In genomic region chr6:165854863-165855593, GRCh38 we compare ENCODE assay signal across 22 cellular contexts.
"Had no signal": no experiment of that assay in that cellular context is flagged by ENCODE, and none has a peak within 500 bp of the region (broad histone marks: within the 10 kb centered on the region; RNA-seq: fewer than 3 reads in every experiment).

No MANE protein-coding gene starts in this region.

- FAIRE-seq: endometrium, islet of Langerhans, pancreas had no signal

- DNase-seq: activated CD4-positive, alpha-beta T cell treated with anti-CD3 and anti-CD28 coated beads for 48 hours; activated CD4-positive, CD25-positive, alpha-beta regulatory T cell; activated CD8-positive, alpha-beta memory T cell treated with anti-CD3 and anti-CD28 coated beads, Interleukin-2, amount 10 ng/mL, durations not matched to agents 7 days and 5 days; activated CD8-positive, alpha-beta T cell treated with anti-CD3 and anti-CD28 coated beads for 36 hours; activated effector memory CD4-positive, alpha-beta T cell treated with anti-CD3 and anti-CD28 coated beads, Interleukin-2, amount 50 U/mL, for 16 hours; activated T-cell treated with anti-CD3 and anti-CD28 coated beads for 4 hours; aorta; foreskin fibroblast; heart right ventricle; psoas muscle; stimulated activated CD4-positive, alpha-beta T cell treated with anti-CD3 and anti-CD28 coated beads, Interleukin-1b, Interleukin-23, amount 100 ng/mL, for 48 hours; stomach; T-helper 9 cell; trophoblast cell had no signal

- H3K36me3 Mint-ChIP-seq: activated CD8-positive, alpha-beta memory T cell treated with anti-CD3 and anti-CD28 coated beads, Interleukin-2, amount 10 ng/mL, durations not matched to agents 7 days and 5 days; activated naive CD4-positive, alpha-beta T cell treated with anti-CD3 and anti-CD28 coated beads, Interleukin-2, amount 50 U/mL, for 24 hours; brain; natural killer cell treated with Interleukin-12 subunit alpha and Interleukin-12 subunit beta and Interleukin-15 and Interleukin-18, amount 100 ng/mL, for 72 hours; stimulated activated effector memory CD8-positive, alpha-beta T cell treated with anti-CD3 and anti-CD28 coated beads, Interleukin-12 subunit alpha, Interleukin-12 subunit beta, amount 100 ng/mL, for 72 hours had no signal

- H3K4me3 ChIP-seq: pancreas, psoas muscle, suprapubic skin had no signal

- H3K4me1 ChIP-seq: pancreas, psoas muscle had no signal

- ATAC-seq: activated CD8-positive, alpha-beta memory T cell treated with anti-CD3 and anti-CD28 coated beads, Interleukin-2, amount 10 ng/mL, durations not matched to agents 7 days and 5 days; activated CD8-positive, alpha-beta T cell treated with anti-CD3 and anti-CD28 coated beads for 36 hours; natural killer cell treated with Interleukin-12 subunit alpha and Interleukin-12 subunit beta and Interleukin-15 and Interleukin-18, amount 100 ng/mL, for 72 hours; pancreas; psoas muscle; stimulated activated effector memory CD8-positive, alpha-beta T cell treated with anti-CD3 and anti-CD28 coated beads, Interleukin-12 subunit alpha, Interleukin-12 subunit beta, amount 100 ng/mL, for 72 hours had no signal

- H3K27ac ChIP-seq: heart right ventricle, pancreas, psoas muscle, stomach, suprapubic skin had no signal

- H3K27ac Mint-ChIP-seq: activated CD8-positive, alpha-beta memory T cell treated with anti-CD3 and anti-CD28 coated beads, Interleukin-2, amount 10 ng/mL, durations not matched to agents 7 days and 5 days; activated CD8-positive, alpha-beta T cell treated with anti-CD3 and anti-CD28 coated beads for 36 hours; activated naive CD4-positive, alpha-beta T cell treated with anti-CD3 and anti-CD28 coated beads, Interleukin-2, amount 50 U/mL, for 24 hours; brain; natural killer cell treated with Interleukin-12 subunit alpha and Interleukin-12 subunit beta and Interleukin-15 and Interleukin-18, amount 100 ng/mL, for 72 hours; stimulated activated effector memory CD8-positive, alpha-beta T cell treated with anti-CD3 and anti-CD28 coated beads, Interleukin-12 subunit alpha, Interleukin-12 subunit beta, amount 100 ng/mL, for 72 hours had no signal

- H3K4me3 Mint-ChIP-seq: activated CD8-positive, alpha-beta memory T cell treated with anti-CD3 and anti-CD28 coated beads, Interleukin-2, amount 10 ng/mL, durations not matched to agents 7 days and 5 days; activated CD8-positive, alpha-beta T cell treated with anti-CD3 and anti-CD28 coated beads for 36 hours; activated naive CD4-positive, alpha-beta T cell treated with anti-CD3 and anti-CD28 coated beads, Interleukin-2, amount 50 U/mL, for 24 hours; brain; natural killer cell treated with Interleukin-12 subunit alpha and Interleukin-12 subunit beta and Interleukin-15 and Interleukin-18, amount 100 ng/mL, for 72 hours; stimulated activated effector memory CD8-positive, alpha-beta T cell treated with anti-CD3 and anti-CD28 coated beads, Interleukin-12 subunit alpha, Interleukin-12 subunit beta, amount 100 ng/mL, for 72 hours had no signal

- H3K9me3 ChIP-seq: heart right ventricle, pancreas, psoas muscle, stomach, suprapubic skin had no signal

- H3K36me3 ChIP-seq: heart right ventricle, pancreas, stomach, suprapubic skin had no signal

- H3K9me3 Mint-ChIP-seq: activated CD8-positive, alpha-beta T cell treated with anti-CD3 and anti-CD28 coated beads for 36 hours; activated naive CD4-positive, alpha-beta T cell treated with anti-CD3 and anti-CD28 coated beads, Interleukin-2, amount 50 U/mL, for 24 hours; brain; natural killer cell treated with Interleukin-12 subunit alpha and Interleukin-12 subunit beta and Interleukin-15 and Interleukin-18, amount 100 ng/mL, for 72 hours; stimulated activated effector memory CD8-positive, alpha-beta T cell treated with anti-CD3 and anti-CD28 coated beads, Interleukin-12 subunit alpha, Interleukin-12 subunit beta, amount 100 ng/mL, for 72 hours had no signal
